8 cellular contexts compared by ENCODE assay signal in the genomic region with DNA sequence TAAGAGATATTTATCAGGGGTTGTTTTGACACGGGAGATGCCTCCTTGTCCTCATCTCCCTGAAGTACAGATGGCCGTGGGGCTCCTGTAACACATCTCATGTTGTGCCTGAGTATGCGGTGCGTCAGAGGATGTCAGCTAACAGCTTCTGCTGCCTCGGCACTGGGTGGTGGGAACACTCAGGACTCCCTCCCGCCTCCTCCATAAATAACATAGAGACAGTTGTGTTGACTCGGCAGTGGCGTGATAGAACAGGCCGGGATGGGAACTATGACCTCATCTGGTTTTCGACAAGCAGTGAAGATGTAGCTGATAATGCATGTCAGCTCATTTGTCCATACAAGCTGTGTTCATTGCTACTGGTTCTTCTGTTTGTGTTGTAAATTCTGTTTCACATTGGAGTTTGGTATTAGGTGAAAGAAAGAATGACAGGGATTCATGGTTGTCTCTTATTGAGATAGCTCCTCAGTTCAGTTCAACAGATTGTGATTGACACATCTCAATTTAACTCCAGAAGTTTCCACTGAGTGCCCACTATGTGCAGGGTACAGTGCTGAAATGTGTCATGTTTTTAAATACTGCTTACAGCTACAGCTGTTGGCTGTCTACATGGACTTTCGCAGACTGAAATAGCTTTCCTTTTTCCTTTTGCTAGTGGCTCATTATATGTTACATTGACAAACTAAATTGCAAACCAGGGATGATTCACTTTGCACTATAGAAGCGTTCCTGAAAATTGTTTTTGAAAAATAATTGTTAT.
DNase-seq lines count a peak whose midpoint lies in the region; ATAC-seq and TF ChIP-seq lines count a peak whose summit lies in the region.

No MANE protein-coding gene starts in this region.

- TF ChIP-seq CTCF in astrocyte of the spinal cord (IDR thresholded peaks at IDR 0.05; ENCODE audit: low read depth, low read length) (no peak), left lung (IDR thresholded peaks at IDR 0.05) (no peak)

- no peak overlapping the region for H3K27ac ChIP-seq in left lung

- POLR2A ChIA-PET in activated CD4-positive, alpha-beta T cell treated with anti-CD3 and anti-CD28 coated beads, Interleukin-2, amount 10 ng/mL, durations not matched to agents 7 days and 5 days (lab: Charles Lee): no interaction called here

- peaks cover 32% of the 10 kb centered on the region for H3K4me1 Mint-ChIP-seq in activated CD4-positive, alpha-beta T cell treated with anti-CD3 and anti-CD28 coated beads, Interleukin-2, amount 10 ng/mL, durations not matched to agents 7 days and 5 days

- DNase-seq in DMS 273 (lab: John Stamatoyannopoulos, UW; ENCODE audit: unreplicated experiment) (peak; percentile 99), NCI-H1930 (lab: John Stamatoyannopoulos, UW) (peak; percentile 16 to 34), astrocyte of the spinal cord (ENCODE audit: low read depth, low spot score) (peak; percentile 51), left lung (no peak), foreskin melanocyte (no peak)
- no peak for DNase-seq in central memory CD4-positive, alpha-beta T cell
- DNase-seq in activated CD4-positive, alpha-beta T cell treated with anti-CD3 and anti-CD28 coated beads, Interleukin-2, amount 10 ng/mL, durations not matched to agents 7 days and 5 days: no peak

- no peaks in the 10 kb centered on the region for H3K9me3 Mint-ChIP-seq in activated CD4-positive, alpha-beta T cell treated with anti-CD3 and anti-CD28 coated beads, Interleukin-2, amount 10 ng/mL, durations not matched to agents 7 days and 5 days

- CTCF ChIA-PET in activated CD4-positive, alpha-beta T cell treated with anti-CD3 and anti-CD28 coated beads, Interleukin-2, amount 10 ng/mL, durations not matched to agents 7 days and 5 days (lab: Charles Lee): no interaction called here

- ATAC-seq in left lung: peak; percentile 29
- ATAC-seq in HG02840 (IDR thresholded peaks at IDR 0.05; ENCODE audit: low FRiP score, unreplicated experiment): no peak

- no peaks in the 10 kb centered on the region for H3K9me3 ChIP-seq in left lung

- intact Hi-C loops in left lung (cut with DNase I): no loop called here

- H3K27me3 Mint-ChIP-seq in activated CD4-positive, alpha-beta T cell treated with anti-CD3 and anti-CD28 coated beads, Interleukin-2, amount 10 ng/mL, durations not matched to agents 7 days and 5 days: peaks cover 20% of the 10 kb centered on the region

- H3K36me3 Mint-ChIP-seq in activated CD4-positive, alpha-beta T cell treated with anti-CD3 and anti-CD28 coated beads, Interleukin-2, amount 10 ng/mL, durations not matched to agents 7 days and 5 days (ENCODE audit: low read depth): no peaks in the 10 kb centered on the region

- no peaks in the 10 kb centered on the region for H3K36me3 ChIP-seq in left lung

- no peak overlapping the region for H3K27ac Mint-ChIP-seq in activated CD4-positive, alpha-beta T cell treated with anti-CD3 and anti-CD28 coated beads, Interleukin-2, amount 10 ng/mL, durations not matched to agents 7 days and 5 days

- peaks cover 0 to 3% of the 10 kb centered on the region in 2 donors for H3K27me3 ChIP-seq in left lung

- H3K4me3 Mint-ChIP-seq in activated CD4-positive, alpha-beta T cell treated with anti-CD3 and anti-CD28 coated beads, Interleukin-2, amount 10 ng/mL, durations not matched to agents 7 days and 5 days: no peak overlapping the region

- H3K4me3 ChIP-seq in astrocyte of the spinal cord (ENCODE audit: low read depth, low read length) (no peak overlapping the region), left lung (no peak overlapping the region)

- H3K4me1 ChIP-seq in left lung: peaks cover 0 to 12% of the 10 kb centered on the region in 2 donors

- in situ Hi-C loops in astrocyte of the spinal cord (cut with HindIII; ENCODE audit: low sequenced_read_pairs): no loop called here

Comparison
In these comparisons a context has a peak if more than half of its experiments do, and no peak if none do; other contexts are left out.
1. DNase-seq: peak in DMS 273 (single experiment), NCI-H1930 (2 of 2) and astrocyte of the spinal cord (single experiment); none in left lung (0 of 2), central memory CD4-positive, alpha-beta T cell (single experiment), foreskin melanocyte (single experiment) and activated CD4-positive, alpha-beta T cell treated with anti-CD3 and anti-CD28 coated beads, Interleukin-2, amount 10 ng/mL, durations not matched to agents 7 days and 5 days (single experiment).